8 cellular contexts compared by ENCODE assay signal in the genomic region with DNA sequence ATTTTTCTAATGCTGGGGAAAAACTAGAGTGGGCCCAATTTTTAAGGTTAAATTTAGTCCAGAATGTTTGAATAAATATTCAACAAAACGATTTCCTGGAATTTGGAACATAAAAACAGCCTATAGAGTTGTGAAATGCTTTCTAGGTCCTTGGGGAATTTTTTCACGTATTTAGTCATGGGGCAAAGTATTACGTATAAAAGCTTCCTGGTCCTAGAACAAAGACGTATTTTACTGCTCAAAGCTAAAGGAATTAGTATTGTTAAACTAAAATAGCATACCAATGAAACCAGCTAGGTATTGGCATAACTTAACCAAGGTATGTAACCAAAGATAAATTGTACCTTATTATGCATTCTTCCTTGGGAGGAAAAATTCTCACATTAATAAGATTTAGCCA. TPM values are rescaled to one million over a fixed set of nuclear protein-coding genes. Genes with fewer than 3 reads are reported as not detected.
DNase-seq lines count a peak whose midpoint lies in the region; ATAC-seq and TF ChIP-seq lines count a peak whose summit lies in the region.

No MANE protein-coding gene starts in this region.

- peaks cover 22% of the 10 kb centered on the region for H3K4me1 ChIP-seq in RWPE2 (ENCODE audit: insufficient read depth, poor library complexity, severe bottlenecking)

- H3K4me1 Mint-ChIP-seq in stimulated activated naive CD8-positive, alpha-beta T cell treated with anti-CD3 and anti-CD28 coated beads, Interleukin-15, amount 100 ng/mL, for 72 hours: peaks cover 8% of the 10 kb centered on the region

- H3K27ac Mint-ChIP-seq in stimulated activated naive CD8-positive, alpha-beta T cell treated with anti-CD3 and anti-CD28 coated beads, Interleukin-15, amount 100 ng/mL, for 72 hours: no peak overlapping the region

- H3K27me3 ChIP-seq in GM06990 (replicated peaks; ENCODE audit: control insufficient read depth, insufficient read depth, low read length) (no peaks in the 10 kb centered on the region), RWPE2 (ENCODE audit: insufficient read depth, poor library complexity, severe bottlenecking) (no peaks in the 10 kb centered on the region)

- TF ChIP-seq CTCF in GM06990 (IDR thresholded peaks at IDR 0.05; ENCODE audit: insufficient read depth, low read length, poor library complexity, severe bottlenecking) (no peak), RWPE2 (IDR thresholded peaks at IDR 0.05; ENCODE audit: poor library complexity, severe bottlenecking) (no peak), fibroblast of mammary gland (conservative IDR thresholded peaks at IDR 0.05; ENCODE audit: control insufficient read depth, insufficient read depth, low read depth, low read length) (no peak), retinal pigment epithelial cell (conservative IDR thresholded peaks at IDR 0.05; ENCODE audit: low read depth, low read length) (no peak)

- H3K9me3 ChIP-seq in RWPE2 (ENCODE audit: severe bottlenecking): no peaks in the 10 kb centered on the region

- H3K27me3 Mint-ChIP-seq in stimulated activated naive CD8-positive, alpha-beta T cell treated with anti-CD3 and anti-CD28 coated beads, Interleukin-15, amount 100 ng/mL, for 72 hours: peaks cover 56% of the 10 kb centered on the region

- H3K36me3 ChIP-seq in GM06990 (ENCODE audit: control insufficient read depth, insufficient read depth, low read length): no peaks in the 10 kb centered on the region
- H3K36me3 ChIP-seq in RWPE2 (ENCODE audit: low read depth): no peaks in the 10 kb centered on the region; the same call in 1 of the 2 replicates

- peak overlapping the region; percentile 60 for H3K27ac ChIP-seq in RWPE2 (ENCODE audit: poor library complexity, severe bottlenecking)

- DNase-seq in GM06990 (ENCODE audit: extremely low read depth, insufficient read length) (no peak), RWPE2 (ENCODE audit: low spot score) (no peak), fibroblast of mammary gland (ENCODE audit: low read depth) (peak; percentile 89), retinal pigment epithelial cell (ENCODE audit: low read depth) (peak; percentile 46), NCI-H187 (lab: John Stamatoyannopoulos, UW) (no peak), mucosa of gallbladder (ENCODE audit: low spot score) (no peak), T1000 (lab: John Stamatoyannopoulos, UW) (no peak)
- DNase-seq in stimulated activated naive CD8-positive, alpha-beta T cell treated with anti-CD3 and anti-CD28 coated beads, Interleukin-15, amount 100 ng/mL, for 72 hours: no peak

- H3K4me3 Mint-ChIP-seq in stimulated activated naive CD8-positive, alpha-beta T cell treated with anti-CD3 and anti-CD28 coated beads, Interleukin-15, amount 100 ng/mL, for 72 hours: peak overlapping the region in 1 of 2 donors; percentile 87

- peak; percentile 7; the same call in 1 of the 3 replicates for ATAC-seq in RWPE2 (ENCODE audit: low read depth)
- ATAC-seq in stimulated activated naive CD8-positive, alpha-beta T cell treated with anti-CD3 and anti-CD28 coated beads, Interleukin-15, amount 100 ng/mL, for 72 hours: no peak

- H3K9me3 Mint-ChIP-seq in stimulated activated naive CD8-positive, alpha-beta T cell treated with anti-CD3 and anti-CD28 coated beads, Interleukin-15, amount 100 ng/mL, for 72 hours: no peaks in the 10 kb centered on the region

- peak overlapping the region; percentile 89 for H3K4me3 ChIP-seq in GM06990 (replicated peaks; ENCODE audit: low read depth, low read length)
- peak overlapping the region; percentile 99 for H3K4me3 ChIP-seq in RWPE2 (ENCODE audit: severe bottlenecking)
- peak overlapping the region; percentile 76 for H3K4me3 ChIP-seq in fibroblast of mammary gland (ENCODE audit: control insufficient read depth, low read depth, low read length)
- H3K4me3 ChIP-seq in retinal pigment epithelial cell (ENCODE audit: low read length): peak overlapping the region; percentile 77

RNA-seq across cellular contexts. Expression of a gene that starts 1.6 kb away (rescaled TPM):
- 95.4 TPM for total RNA-seq in mucosa of gallbladder

Comparison
In these comparisons a context has a peak if more than half of its experiments do, and no peak if none do; other contexts are left out.
1. DNase-seq: peak in fibroblast of mammary gland (single experiment) and retinal pigment epithelial cell (single experiment); none in GM06990 (single experiment), RWPE2 (single experiment), NCI-H187 (0 of 2), mucosa of gallbladder (single experiment), T1000 (single experiment) and stimulated activated naive CD8-positive, alpha-beta T cell treated with anti-CD3 and anti-CD28 coated beads, Interleukin-15, amount 100 ng/mL, for 72 hours (0 of 2).
2. Peak in every context shown above with its lines, with median percentiles within 50 percentile points of each other: H3K4me3 ChIP-seq.